In the genomic region with DNA sequence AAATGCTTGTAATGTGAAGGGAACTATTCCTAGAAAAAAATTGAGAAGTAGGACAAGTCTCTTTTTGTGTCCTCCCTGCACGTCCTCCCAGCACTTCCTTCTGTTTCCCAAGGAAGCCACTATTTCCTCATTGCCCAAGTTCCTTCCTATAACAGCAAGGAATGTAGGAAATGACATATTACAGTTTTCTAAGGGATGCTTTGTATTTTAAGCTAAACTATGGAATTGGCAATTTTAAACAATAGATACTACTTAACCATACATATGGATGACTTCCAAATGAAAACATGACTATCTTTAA, we compare ENCODE assay signal across 1 cellular context.
TF ChIP-seq lines count a peak whose summit lies in the region.

No MANE protein-coding gene starts in this region.

TF ChIP-seq in HepG2, 621 proteins besides CTCF, POLR2A, EP300 and RAD21 (continued from another document):
- no peak for TF ChIP-seq PRMT3 (CRISPR knock-in tag; IDR thresholded peaks at IDR 0.05; ENCODE audit: borderline replicate concordance, low read depth)
- TF ChIP-seq ZNF766 (CRISPR knock-in tag; IDR thresholded peaks at IDR 0.05; ENCODE audit: borderline replicate concordance): no peak
- no peak for TF ChIP-seq ZNF382 (CRISPR knock-in tag; IDR thresholded peaks at IDR 0.05; ENCODE audit: borderline replicate concordance)
- TF ChIP-seq, protein P1, sequence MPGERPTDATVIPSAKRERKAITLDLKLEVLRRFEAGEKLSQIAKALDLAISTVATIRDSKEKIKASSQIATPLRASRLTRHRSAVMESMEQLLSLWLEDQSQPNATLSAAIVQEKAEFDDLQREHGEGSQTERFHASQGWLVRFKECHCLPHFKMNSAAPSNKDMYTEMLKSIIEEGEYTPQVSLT (CRISPR knock-in tag; IDR thresholded peaks at IDR 0.05; ENCODE audit: borderline replicate concordance, low read depth): no peak
- TF ChIP-seq GZF1 (CRISPR knock-in tag; IDR thresholded peaks at IDR 0.05): no peak
- no peak for TF ChIP-seq MAFF (IDR thresholded peaks at IDR 0.05; ENCODE audit: low read depth, low read length)
TF ChIP-seq in HepG2: peak in this region for 0.
